In genomic region chr7:98733036-98733435, GRCh38 we compare ENCODE assay signal across 8 cellular contexts.
DNase-seq lines count a peak whose midpoint lies in the region; ATAC-seq, FAIRE-seq and TF ChIP-seq lines count a peak whose summit lies in the region.

No MANE protein-coding gene starts in this region.

- DNase-seq in AG09319 (ENCODE audit: extremely low read depth, low read depth) (no peak), GM12892 (ENCODE audit: insufficient read length) (peak; percentile 59), NCI-H1694 treated with DMSO at 0.1 percent for 48 hours (lab: John Stamatoyannopoulos, UW) (peak; percentile 39), islet precursor cell (peak; percentile 78)
- peak; percentile 3 for DNase-seq in activated CD8-positive, alpha-beta memory T cell treated with anti-CD3 and anti-CD28 coated beads, Interleukin-2, amount 50 U/mL, for 24 hours (ENCODE audit: extremely low read depth)

- no peak for TF ChIP-seq POLR2A in GM12892 (IDR thresholded peaks at IDR 0.05; ENCODE audit: low read depth, low read length)

- peak; percentile 19 for TF ChIP-seq CTCF in AG09319 (IDR thresholded peaks at IDR 0.05; ENCODE audit: low read depth, low read length)

- no peak for ATAC-seq in HG03196 (IDR thresholded peaks at IDR 0.05; ENCODE audit: unreplicated experiment)
- no peak for ATAC-seq in HG02870 (IDR thresholded peaks at IDR 0.05; ENCODE audit: unreplicated experiment)
- no peak for ATAC-seq in HG03135 (IDR thresholded peaks at IDR 0.05; ENCODE audit: unreplicated experiment)

- peak; percentile 78 for FAIRE-seq in GM12892 (lab: Jason Lieb, UNC)
